ENCODE assay signal across 1 cellular context in the genomic region with DNA sequence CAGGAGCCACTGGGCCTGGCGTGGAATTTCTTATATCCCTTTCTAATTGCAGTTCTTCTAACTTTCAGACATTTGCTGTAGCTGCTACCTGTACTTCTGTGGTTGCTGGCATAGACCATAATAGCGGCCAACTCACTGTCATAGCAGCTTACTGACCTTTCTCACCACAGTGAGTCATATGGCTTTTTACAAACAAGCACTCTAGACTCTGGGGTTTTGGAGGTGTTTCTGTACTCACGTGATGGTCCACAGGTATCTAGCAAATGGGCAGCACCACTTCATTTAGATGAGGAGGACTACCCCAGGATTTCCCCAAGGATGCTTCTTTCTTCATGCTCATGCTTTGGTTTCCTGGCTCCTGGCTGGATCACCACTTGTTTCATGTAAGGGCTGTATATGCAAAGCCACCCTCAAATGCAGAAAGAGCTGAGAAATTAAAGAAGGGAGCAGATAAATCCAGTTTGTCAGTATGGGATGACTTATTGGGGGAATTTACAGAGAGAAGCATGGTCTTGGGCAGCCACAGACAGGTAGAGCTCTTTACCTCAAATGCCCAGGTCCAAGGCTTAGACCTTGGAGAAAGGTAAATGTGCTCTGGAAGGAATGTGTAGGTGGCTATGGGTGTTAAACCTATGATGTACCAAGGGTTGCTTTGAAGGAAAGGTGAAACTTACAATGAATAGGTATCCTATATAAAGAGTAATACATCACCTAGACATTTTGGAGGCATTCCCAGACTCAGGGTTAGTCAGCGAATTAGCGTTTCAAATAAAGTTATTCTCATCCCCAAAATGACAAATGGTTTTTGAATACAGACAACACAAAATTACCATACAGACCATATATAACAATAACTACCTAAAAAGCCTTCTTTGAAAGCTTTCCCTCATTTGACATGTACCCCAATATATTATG.
TF ChIP-seq lines count a peak whose summit lies in the region.

No MANE protein-coding gene starts in this region.

TF ChIP-seq in K562, 482 proteins besides CTCF, POLR2A, EP300 and RAD21 (continued from another document):
- peak; percentile 61 for TF ChIP-seq ATF3 (IDR thresholded peaks at IDR 0.05)
- TF ChIP-seq ATF3 (CRISPR knock-in tag; conservative IDR thresholded peaks at IDR 0.05), result no peak
- TF ChIP-seq TEAD1 (CRISPR knock-in tag; IDR thresholded peaks at IDR 0.05), result peak in 1 of 2 experiments; percentile 69; a peak in 1 of 4 replicates
- no peak for TF ChIP-seq ZKSCAN1 (IDR thresholded peaks at IDR 0.05; ENCODE audit: low read depth, low read length)
- 0 out of 2 replicates have a peak, but pooled peaks have one; percentile 0 for TF ChIP-seq ZFX (CRISPR knock-in tag; IDR thresholded peaks at IDR 0.05)
- TF ChIP-seq CBFB (CRISPR knock-in tag; IDR thresholded peaks at IDR 0.05), result no peak
- no peak for TF ChIP-seq BRD4 (IDR thresholded peaks at IDR 0.05)
- no peak for TF ChIP-seq RERE (CRISPR knock-in tag; IDR thresholded peaks at IDR 0.05; ENCODE audit: borderline replicate concordance)
TF ChIP-seq in K562: peak in this region for 25.
